Comparison of ENCODE assay signal across 2 cellular contexts in genomic region chr1:208071425-208072031, GRCh38.
A peak's percentile ranks its signal among the peaks of the same experiment; 100 is the strongest.
TF ChIP-seq lines count a peak whose summit lies in the region.

No MANE protein-coding gene starts in this region.

TF ChIP-seq in HEK293, 187 proteins besides CTCF, POLR2A, EP300 and RAD21:
- no peak for TF ChIP-seq ZNF488 (tag by site-specific recombination; IDR thresholded peaks at IDR 0.05)
- no peak for TF ChIP-seq ELK4 (IDR thresholded peaks at IDR 0.05; ENCODE audit: borderline replicate concordance, low read depth, low read length)
- 0 out of 2 replicates have a peak, but pooled peaks have one; percentile 9 for TF ChIP-seq GLIS1 (tag by site-specific recombination; IDR thresholded peaks at IDR 0.05)

TF ChIP-seq in endothelial cell of umbilical vein, 7 proteins besides CTCF, POLR2A, EP300 and RAD21 (continued from another document):
- TF ChIP-seq POLR2AphosphoS5 (IDR thresholded peaks at IDR 0.05; ENCODE audit: insufficient read depth, low read depth, low read length) = peak; percentile 6
TF ChIP-seq in endothelial cell of umbilical vein: peak in this region for 1.
